In the genomic region with DNA sequence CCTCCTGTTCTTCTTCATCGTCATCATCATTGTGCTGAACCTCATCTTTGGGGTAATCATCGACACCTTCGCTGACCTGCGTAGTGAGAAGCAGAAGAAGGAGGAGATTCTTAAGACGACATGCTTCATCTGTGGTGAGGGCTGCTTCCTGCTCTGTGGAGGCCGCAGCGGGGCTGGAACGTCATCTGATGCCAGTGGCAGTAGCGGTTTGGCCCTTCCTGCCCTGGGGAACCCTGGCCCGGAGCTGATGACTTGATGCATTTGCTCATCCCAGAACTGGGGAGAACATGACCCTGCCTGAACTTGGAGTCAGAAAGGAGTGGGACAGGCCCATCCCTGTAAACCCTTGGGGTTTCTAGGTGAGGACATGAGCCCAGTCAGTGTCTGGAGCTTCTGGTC, we compare ENCODE assay signal across 10 cellular contexts. TPM values are rescaled to one million over a fixed set of nuclear protein-coding genes. Genes with fewer than 3 reads are reported as not detected.
DNase-seq lines count a peak whose midpoint lies in the region; ATAC-seq and TF ChIP-seq lines count a peak whose summit lies in the region.
"Had no signal": no experiment of that assay in that cellular context is flagged by ENCODE, and none has a peak within 500 bp of the region (broad histone marks: within the 10 kb centered on the region; RNA-seq: fewer than 3 reads in every experiment).

No MANE protein-coding gene starts in this region.

- no peak overlapping the region for H2AK5ac ChIP-seq in mesendoderm (ENCODE audit: low read length)

- H3K4me3 ChIP-seq in BLaER1 treated with 17β-estradiol and CSF1 and Interleukin-3, amounts not matched to agents 10 nM and 100 nM: peak overlapping the region in 8 of 10 experiments; percentile 22 to 50 (median 43); a peak in 12 of 20 replicates
- no peak overlapping the region for H3K4me3 ChIP-seq in Peyer's patch
- no peak overlapping the region for H3K4me3 ChIP-seq in mesendoderm (ENCODE audit: low read length)

- no peak for TF ChIP-seq POLR2A in Peyer's patch (IDR thresholded peaks at IDR 0.05)

- peak overlapping the region; percentile 44 to 93 (median 76); a peak in 21 of 22 replicates for H3K27ac ChIP-seq in BLaER1 treated with 17β-estradiol and CSF1 and Interleukin-3, amounts not matched to agents 10 nM and 100 nM
- H3K27ac ChIP-seq in Peyer's patch (peak overlapping the region; percentile 54 to 82 (median 66)), mesendoderm (ENCODE audit: low read depth, low read length) (no peak overlapping the region)

- TF ChIP-seq CTCF in Peyer's patch (IDR thresholded peaks at IDR 0.05) (no peak), nephron (IDR thresholded peaks at IDR 0.05; ENCODE audit: unreplicated experiment in 3 of 3) (no peak)

- H2BK15ac ChIP-seq in mesendoderm (replicated peaks; ENCODE audit: low read depth): no peak overlapping the region

- peaks cover 71% of the 10 kb centered on the region for H3K4me1 Mint-ChIP-seq in activated naive CD4-positive, alpha-beta T cell treated with anti-CD3 and anti-CD28 coated beads, Interleukin-2, amount 10 ng/mL, durations not matched to agents 7 days and 5 days
- H3K4me1 Mint-ChIP-seq in nephron: peaks cover 56% of the 10 kb centered on the region

- no peak overlapping the region for H3K4ac ChIP-seq in mesendoderm (ENCODE audit: low read depth, low read length)

- H3K18ac ChIP-seq in mesendoderm (ENCODE audit: low read length): no peak overlapping the region

- ATAC-seq in HG02852 (IDR thresholded peaks at IDR 0.05; ENCODE audit: unreplicated experiment): no peak
- ATAC-seq in HG03039 (IDR thresholded peaks at IDR 0.05; ENCODE audit: unreplicated experiment): no peak

- no CpG with 5 or more reads among the region's 10 CpGs for WGBS in mesendoderm (ENCODE audit: extremely low coverage, insufficient coverage, low lambda C conversion rate)

- H3K9ac ChIP-seq in BLaER1 treated with 17β-estradiol and CSF1 and Interleukin-3, amounts not matched to agents 10 nM and 100 nM: peak overlapping the region; percentile 3 to 83 (median 63); a peak in 19 of 22 replicates
- no peak overlapping the region for H3K9ac ChIP-seq in mesendoderm (ENCODE audit: low read length)

- H2BK5ac ChIP-seq in mesendoderm (ENCODE audit: low read length): no peak overlapping the region

- CTCF ChIA-PET in activated naive CD4-positive, alpha-beta T cell treated with anti-CD3 and anti-CD28 coated beads, Interleukin-2, amount 10 ng/mL, durations not matched to agents 7 days and 5 days (lab: Charles Lee): interaction anchor here (0.7 to 3.9 kb wide), 5 partner anchors 8 to 107 kb away, joined by 3 to 16 read pairs (median 3); a partner anchor contains a TSS

- no peaks in the 10 kb centered on the region for H3K9me3 ChIP-seq in BLaER1 treated with 17β-estradiol and CSF1 and Interleukin-3, amounts not matched to agents 10 nM and 100 nM (replicated peaks in 1 of 11)
- no peaks in the 10 kb centered on the region for H3K9me3 ChIP-seq in Peyer's patch

- peaks cover 61 to 84% (median 75%) of the 10 kb centered on the region in 10 experiments for H3K4me1 ChIP-seq in BLaER1 treated with 17β-estradiol and CSF1 and Interleukin-3, amounts not matched to agents 10 nM and 100 nM
- H3K4me1 ChIP-seq in Peyer's patch (peaks cover 0 to 44% (median 13%) of the 10 kb centered on the region in 4 donors), mesendoderm (ENCODE audit: control insufficient read depth, low read depth, low read length) (peaks cover 4% of the 10 kb centered on the region)

- H4K20me1 ChIP-seq in BLaER1 treated with 17β-estradiol and CSF1 and Interleukin-3, amounts not matched to agents 10 nM and 100 nM: peaks cover 0 to 53% (median 0%) of the 10 kb centered on the region in 11 experiments; a peak in 5 of 22 replicates

- H3K36me3 Mint-ChIP-seq in activated naive CD4-positive, alpha-beta T cell treated with anti-CD3 and anti-CD28 coated beads, Interleukin-2, amount 10 ng/mL, durations not matched to agents 7 days and 5 days: peaks cover 67% of the 10 kb centered on the region
- peaks cover 23% of the 10 kb centered on the region for H3K36me3 Mint-ChIP-seq in nephron (ENCODE audit: low read depth)

- H3K4me2 ChIP-seq in BLaER1 treated with 17β-estradiol and CSF1 and Interleukin-3, amounts not matched to agents 10 nM and 100 nM: peak overlapping the region; percentile 74 to 99 (median 94)
- no peak overlapping the region for H3K4me2 ChIP-seq in mesendoderm (ENCODE audit: low read length)

- no peaks in the 10 kb centered on the region for H3K27me3 ChIP-seq in BLaER1 treated with 17β-estradiol and CSF1 and Interleukin-3, amounts not matched to agents 10 nM and 100 nM
- H3K27me3 ChIP-seq in Peyer's patch (no peaks in the 10 kb centered on the region), mesendoderm (ENCODE audit: insufficient read depth, low read length, poor library complexity) (no peaks in the 10 kb centered on the region)

- no peaks in the 10 kb centered on the region for H3K9me3 Mint-ChIP-seq in activated naive CD4-positive, alpha-beta T cell treated with anti-CD3 and anti-CD28 coated beads, Interleukin-2, amount 10 ng/mL, durations not matched to agents 7 days and 5 days
- no peaks in the 10 kb centered on the region for H3K9me3 Mint-ChIP-seq in nephron
- H3K9me3 Mint-ChIP-seq: neural crest cell had no signal

- peaks cover 6 to 57% (median 41%) of the 10 kb centered on the region in 11 experiments; a peak in 21 of 22 replicates for H3K36me3 ChIP-seq in BLaER1 treated with 17β-estradiol and CSF1 and Interleukin-3, amounts not matched to agents 10 nM and 100 nM
- H3K36me3 ChIP-seq in Peyer's patch (peaks cover 0 to 77% (median 0%) of the 10 kb centered on the region in 3 donors), mesendoderm (ENCODE audit: control insufficient read depth, insufficient read depth, low read length) (peaks cover 6% of the 10 kb centered on the region)

- H3K23ac ChIP-seq in mesendoderm (ENCODE audit: low read length): no peak overlapping the region

- H4K8ac ChIP-seq in mesendoderm (ENCODE audit: low read depth, low read length): no peak overlapping the region

- DNase-seq in Peyer's patch (peak in 2 of 3 donors; percentile 90 to 93), cerebellar cortex (ENCODE audit: low spot score) (no peak), mesendoderm (no peak)
- DNase-seq in activated naive CD4-positive, alpha-beta T cell treated with anti-CD3 and anti-CD28 coated beads, Interleukin-2, amount 10 ng/mL, durations not matched to agents 7 days and 5 days: peak; percentile 75

- H3K79me1 ChIP-seq in mesendoderm (ENCODE audit: low read length): no peaks in the 10 kb centered on the region

- no peak overlapping the region for H4K5ac ChIP-seq in mesendoderm (ENCODE audit: low read length)

- H3K56ac ChIP-seq in mesendoderm (ENCODE audit: low read length): no peak overlapping the region

- H3K27me3 Mint-ChIP-seq in activated naive CD4-positive, alpha-beta T cell treated with anti-CD3 and anti-CD28 coated beads, Interleukin-2, amount 10 ng/mL, durations not matched to agents 7 days and 5 days: no peaks in the 10 kb centered on the region
- H3K27me3 Mint-ChIP-seq in nephron (ENCODE audit: low read depth): peaks cover 15% of the 10 kb centered on the region

- no peaks in the 10 kb centered on the region for H3K79me2 ChIP-seq in mesendoderm (ENCODE audit: control insufficient read depth, insufficient read depth, low read length)

- H2BK120ac ChIP-seq in mesendoderm (ENCODE audit: low read depth, low read length): no peak overlapping the region

- peak overlapping the region; percentile 91 for H3K27ac Mint-ChIP-seq in activated naive CD4-positive, alpha-beta T cell treated with anti-CD3 and anti-CD28 coated beads, Interleukin-2, amount 10 ng/mL, durations not matched to agents 7 days and 5 days
- peak overlapping the region in 2 of 3 experiments; percentile 49 to 62 for H3K27ac Mint-ChIP-seq in nephron

- peak overlapping the region; percentile 10 for H3K4me3 Mint-ChIP-seq in activated naive CD4-positive, alpha-beta T cell treated with anti-CD3 and anti-CD28 coated beads, Interleukin-2, amount 10 ng/mL, durations not matched to agents 7 days and 5 days
- H3K4me3 Mint-ChIP-seq in nephron: no peak overlapping the region
- H3K4me3 Mint-ChIP-seq: neural crest cell had no signal

RNA-seq across cellular contexts. Expression of a gene that starts 18.7 kb away (rescaled TPM):
- total RNA-seq in Peyer's patch: 10 to 100 TPM in 1 of 4 donors, 1 to 10 TPM in 3; 4.6 to 19.6 (median 6.9) TPM
- 90.1 TPM for polyA plus RNA-seq in mesendoderm (2013, experiment 1 of 2)
- 91.4 TPM for polyA plus RNA-seq in mesendoderm (2013, experiment 2 of 2)

RNA-seq across cellular contexts. Expression of a gene that starts 53.9 kb away (rescaled TPM):
- 1 to 10 TPM in 3 of 4 donors, under 1 TPM in 1; 0.88 to 5.8 (median 1.6) TPM for total RNA-seq in Peyer's patch
- 0.01 TPM for polyA plus RNA-seq in mesendoderm (2013, experiment 1 of 2)
- 0.04 TPM for polyA plus RNA-seq in mesendoderm (2013, experiment 2 of 2)
- total RNA-seq: SK-MEL-5 had no signal

Comparison
In these comparisons a context has a peak if more than half of its experiments do, and no peak if none do; other contexts are left out.
1. H3K4me3 ChIP-seq: peak in BLaER1 treated with 17β-estradiol and CSF1 and Interleukin-3, amounts not matched to agents 10 nM and 100 nM (8 of 10); none in Peyer's patch (0 of 4) and mesendoderm (single experiment).
2. DNase-seq: peak in Peyer's patch (2 of 3) and activated naive CD4-positive, alpha-beta T cell treated with anti-CD3 and anti-CD28 coated beads, Interleukin-2, amount 10 ng/mL, durations not matched to agents 7 days and 5 days (single experiment); none in cerebellar cortex (single experiment) and mesendoderm (single experiment).